ENCODE assay signal across 1 cellular context in the genomic region with DNA sequence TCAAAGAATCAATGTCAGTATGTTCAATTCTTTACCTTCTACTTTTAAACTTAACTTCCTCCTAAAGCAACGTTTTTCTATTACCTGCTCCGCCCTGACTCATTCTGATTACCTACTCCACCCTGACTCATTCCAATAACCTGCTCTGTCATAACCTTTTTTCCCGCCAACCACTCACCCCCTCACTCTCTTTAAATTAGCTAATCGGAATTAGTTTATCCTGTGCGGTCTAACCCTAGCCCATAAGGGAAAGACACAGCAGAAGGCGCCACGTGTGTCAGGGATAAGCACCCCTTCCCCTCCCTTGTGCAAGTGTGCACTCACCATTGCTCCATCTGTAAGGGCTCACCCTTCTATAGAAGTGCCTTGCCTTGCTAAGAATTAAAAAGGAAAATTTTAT.
A peak's percentile ranks its signal among the peaks of the same experiment; 100 is the strongest.
TF ChIP-seq lines count a peak whose summit lies in the region.

No MANE protein-coding gene starts in this region.

TF ChIP-seq in K562, 482 proteins besides CTCF, POLR2A, EP300 and RAD21 (continued from another document):
- TF ChIP-seq, protein P1, sequence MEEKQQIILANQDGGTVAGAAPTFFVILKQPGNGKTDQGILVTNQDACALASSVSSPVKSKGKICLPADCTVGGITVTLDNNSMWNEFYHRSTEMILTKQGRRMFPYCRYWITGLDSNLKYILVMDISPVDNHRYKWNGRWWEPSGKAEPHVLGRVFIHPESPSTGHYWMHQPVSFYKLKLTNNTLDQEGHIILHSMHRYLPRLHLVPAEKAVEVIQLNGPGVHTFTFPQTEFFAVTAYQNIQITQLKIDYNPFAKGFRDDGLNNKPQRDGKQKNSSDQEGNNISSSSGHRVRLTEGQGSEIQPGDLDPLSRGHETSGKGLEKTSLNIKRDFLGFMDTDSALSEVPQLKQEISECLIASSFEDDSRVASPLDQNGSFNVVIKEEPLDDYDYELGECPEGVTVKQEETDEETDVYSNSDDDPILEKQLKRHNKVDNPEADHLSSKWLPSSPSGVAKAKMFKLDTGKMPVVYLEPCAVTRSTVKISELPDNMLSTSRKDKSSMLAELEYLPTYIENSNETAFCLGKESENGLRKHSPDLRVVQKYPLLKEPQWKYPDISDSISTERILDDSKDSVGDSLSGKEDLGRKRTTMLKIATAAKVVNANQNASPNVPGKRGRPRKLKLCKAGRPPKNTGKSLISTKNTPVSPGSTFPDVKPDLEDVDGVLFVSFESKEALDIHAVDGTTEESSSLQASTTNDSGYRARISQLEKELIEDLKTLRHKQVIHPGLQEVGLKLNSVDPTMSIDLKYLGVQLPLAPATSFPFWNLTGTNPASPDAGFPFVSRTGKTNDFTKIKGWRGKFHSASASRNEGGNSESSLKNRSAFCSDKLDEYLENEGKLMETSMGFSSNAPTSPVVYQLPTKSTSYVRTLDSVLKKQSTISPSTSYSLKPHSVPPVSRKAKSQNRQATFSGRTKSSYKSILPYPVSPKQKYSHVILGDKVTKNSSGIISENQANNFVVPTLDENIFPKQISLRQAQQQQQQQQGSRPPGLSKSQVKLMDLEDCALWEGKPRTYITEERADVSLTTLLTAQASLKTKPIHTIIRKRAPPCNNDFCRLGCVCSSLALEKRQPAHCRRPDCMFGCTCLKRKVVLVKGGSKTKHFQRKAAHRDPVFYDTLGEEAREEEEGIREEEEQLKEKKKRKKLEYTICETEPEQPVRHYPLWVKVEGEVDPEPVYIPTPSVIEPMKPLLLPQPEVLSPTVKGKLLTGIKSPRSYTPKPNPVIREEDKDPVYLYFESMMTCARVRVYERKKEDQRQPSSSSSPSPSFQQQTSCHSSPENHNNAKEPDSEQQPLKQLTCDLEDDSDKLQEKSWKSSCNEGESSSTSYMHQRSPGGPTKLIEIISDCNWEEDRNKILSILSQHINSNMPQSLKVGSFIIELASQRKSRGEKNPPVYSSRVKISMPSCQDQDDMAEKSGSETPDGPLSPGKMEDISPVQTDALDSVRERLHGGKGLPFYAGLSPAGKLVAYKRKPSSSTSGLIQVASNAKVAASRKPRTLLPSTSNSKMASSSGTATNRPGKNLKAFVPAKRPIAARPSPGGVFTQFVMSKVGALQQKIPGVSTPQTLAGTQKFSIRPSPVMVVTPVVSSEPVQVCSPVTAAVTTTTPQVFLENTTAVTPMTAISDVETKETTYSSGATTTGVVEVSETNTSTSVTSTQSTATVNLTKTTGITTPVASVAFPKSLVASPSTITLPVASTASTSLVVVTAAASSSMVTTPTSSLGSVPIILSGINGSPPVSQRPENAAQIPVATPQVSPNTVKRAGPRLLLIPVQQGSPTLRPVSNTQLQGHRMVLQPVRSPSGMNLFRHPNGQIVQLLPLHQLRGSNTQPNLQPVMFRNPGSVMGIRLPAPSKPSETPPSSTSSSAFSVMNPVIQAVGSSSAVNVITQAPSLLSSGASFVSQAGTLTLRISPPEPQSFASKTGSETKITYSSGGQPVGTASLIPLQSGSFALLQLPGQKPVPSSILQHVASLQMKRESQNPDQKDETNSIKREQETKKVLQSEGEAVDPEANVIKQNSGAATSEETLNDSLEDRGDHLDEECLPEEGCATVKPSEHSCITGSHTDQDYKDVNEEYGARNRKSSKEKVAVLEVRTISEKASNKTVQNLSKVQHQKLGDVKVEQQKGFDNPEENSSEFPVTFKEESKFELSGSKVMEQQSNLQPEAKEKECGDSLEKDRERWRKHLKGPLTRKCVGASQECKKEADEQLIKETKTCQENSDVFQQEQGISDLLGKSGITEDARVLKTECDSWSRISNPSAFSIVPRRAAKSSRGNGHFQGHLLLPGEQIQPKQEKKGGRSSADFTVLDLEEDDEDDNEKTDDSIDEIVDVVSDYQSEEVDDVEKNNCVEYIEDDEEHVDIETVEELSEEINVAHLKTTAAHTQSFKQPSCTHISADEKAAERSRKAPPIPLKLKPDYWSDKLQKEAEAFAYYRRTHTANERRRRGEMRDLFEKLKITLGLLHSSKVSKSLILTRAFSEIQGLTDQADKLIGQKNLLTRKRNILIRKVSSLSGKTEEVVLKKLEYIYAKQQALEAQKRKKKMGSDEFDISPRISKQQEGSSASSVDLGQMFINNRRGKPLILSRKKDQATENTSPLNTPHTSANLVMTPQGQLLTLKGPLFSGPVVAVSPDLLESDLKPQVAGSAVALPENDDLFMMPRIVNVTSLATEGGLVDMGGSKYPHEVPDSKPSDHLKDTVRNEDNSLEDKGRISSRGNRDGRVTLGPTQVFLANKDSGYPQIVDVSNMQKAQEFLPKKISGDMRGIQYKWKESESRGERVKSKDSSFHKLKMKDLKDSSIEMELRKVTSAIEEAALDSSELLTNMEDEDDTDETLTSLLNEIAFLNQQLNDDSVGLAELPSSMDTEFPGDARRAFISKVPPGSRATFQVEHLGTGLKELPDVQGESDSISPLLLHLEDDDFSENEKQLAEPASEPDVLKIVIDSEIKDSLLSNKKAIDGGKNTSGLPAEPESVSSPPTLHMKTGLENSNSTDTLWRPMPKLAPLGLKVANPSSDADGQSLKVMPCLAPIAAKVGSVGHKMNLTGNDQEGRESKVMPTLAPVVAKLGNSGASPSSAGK (IDR thresholded peaks at IDR 0.05) = peak; percentile 36; the same call in 1 of the 2 replicates
- TF ChIP-seq, protein P2, sequence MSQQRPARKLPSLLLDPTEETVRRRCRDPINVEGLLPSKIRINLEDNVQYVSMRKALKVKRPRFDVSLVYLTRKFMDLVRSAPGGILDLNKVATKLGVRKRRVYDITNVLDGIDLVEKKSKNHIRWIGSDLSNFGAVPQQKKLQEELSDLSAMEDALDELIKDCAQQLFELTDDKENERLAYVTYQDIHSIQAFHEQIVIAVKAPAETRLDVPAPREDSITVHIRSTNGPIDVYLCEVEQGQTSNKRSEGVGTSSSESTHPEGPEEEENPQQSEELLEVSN (IDR thresholded peaks at IDR 0.05; ENCODE audit: borderline replicate concordance in 1 of 2, extremely low read depth in 1 of 2, insufficient read depth in 1 of 2, insufficient read length in 1 of 2, low read depth in 1 of 2, low read length in 1 of 2, poor library complexity in 1 of 2, severe bottlenecking in 1 of 2) = peak in 1 of 2 experiments; percentile 26
- TF ChIP-seq JUNB (CRISPR knock-in tag; conservative IDR thresholded peaks at IDR 0.05) = no peak
- no peak for TF ChIP-seq ZBTB43 (CRISPR knock-in tag; IDR thresholded peaks at IDR 0.05)
- TF ChIP-seq C11orf30 (IDR thresholded peaks at IDR 0.05; ENCODE audit: low read depth) = peak; percentile 25; the same call in 1 of the 2 replicates
- TF ChIP-seq NBN (IDR thresholded peaks at IDR 0.05; ENCODE audit: low read depth) = no peak
- TF ChIP-seq, protein P3, sequence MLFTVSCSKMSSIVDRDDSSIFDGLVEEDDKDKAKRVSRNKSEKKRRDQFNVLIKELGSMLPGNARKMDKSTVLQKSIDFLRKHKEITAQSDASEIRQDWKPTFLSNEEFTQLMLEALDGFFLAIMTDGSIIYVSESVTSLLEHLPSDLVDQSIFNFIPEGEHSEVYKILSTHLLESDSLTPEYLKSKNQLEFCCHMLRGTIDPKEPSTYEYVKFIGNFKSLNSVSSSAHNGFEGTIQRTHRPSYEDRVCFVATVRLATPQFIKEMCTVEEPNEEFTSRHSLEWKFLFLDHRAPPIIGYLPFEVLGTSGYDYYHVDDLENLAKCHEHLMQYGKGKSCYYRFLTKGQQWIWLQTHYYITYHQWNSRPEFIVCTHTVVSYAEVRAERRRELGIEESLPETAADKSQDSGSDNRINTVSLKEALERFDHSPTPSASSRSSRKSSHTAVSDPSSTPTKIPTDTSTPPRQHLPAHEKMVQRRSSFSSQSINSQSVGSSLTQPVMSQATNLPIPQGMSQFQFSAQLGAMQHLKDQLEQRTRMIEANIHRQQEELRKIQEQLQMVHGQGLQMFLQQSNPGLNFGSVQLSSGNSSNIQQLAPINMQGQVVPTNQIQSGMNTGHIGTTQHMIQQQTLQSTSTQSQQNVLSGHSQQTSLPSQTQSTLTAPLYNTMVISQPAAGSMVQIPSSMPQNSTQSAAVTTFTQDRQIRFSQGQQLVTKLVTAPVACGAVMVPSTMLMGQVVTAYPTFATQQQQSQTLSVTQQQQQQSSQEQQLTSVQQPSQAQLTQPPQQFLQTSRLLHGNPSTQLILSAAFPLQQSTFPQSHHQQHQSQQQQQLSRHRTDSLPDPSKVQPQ (CRISPR knock-in tag; IDR thresholded peaks at IDR 0.05; ENCODE audit: borderline replicate concordance) = no peak
- no peak for TF ChIP-seq SIN3A (IDR thresholded peaks at IDR 0.05; ENCODE audit: borderline replicate concordance in 2 of 2, control insufficient read depth in 1 of 2, low read depth in 2 of 2, low read length in 2 of 2)
- TF ChIP-seq GATAD2A (IDR thresholded peaks at IDR 0.05) = 0 out of 2 replicates have a peak, but pooled peaks have one; percentile 34
- TF ChIP-seq TEAD4 (IDR thresholded peaks at IDR 0.05; ENCODE audit: low read length) = peak; percentile 9; the same call in 1 of the 2 replicates
- TF ChIP-seq TEAD4 (CRISPR knock-in tag; IDR thresholded peaks at IDR 0.05; ENCODE audit: borderline replicate concordance) = no peak
